Comparison of ENCODE assay signal across 1 cellular context in the genomic region with DNA sequence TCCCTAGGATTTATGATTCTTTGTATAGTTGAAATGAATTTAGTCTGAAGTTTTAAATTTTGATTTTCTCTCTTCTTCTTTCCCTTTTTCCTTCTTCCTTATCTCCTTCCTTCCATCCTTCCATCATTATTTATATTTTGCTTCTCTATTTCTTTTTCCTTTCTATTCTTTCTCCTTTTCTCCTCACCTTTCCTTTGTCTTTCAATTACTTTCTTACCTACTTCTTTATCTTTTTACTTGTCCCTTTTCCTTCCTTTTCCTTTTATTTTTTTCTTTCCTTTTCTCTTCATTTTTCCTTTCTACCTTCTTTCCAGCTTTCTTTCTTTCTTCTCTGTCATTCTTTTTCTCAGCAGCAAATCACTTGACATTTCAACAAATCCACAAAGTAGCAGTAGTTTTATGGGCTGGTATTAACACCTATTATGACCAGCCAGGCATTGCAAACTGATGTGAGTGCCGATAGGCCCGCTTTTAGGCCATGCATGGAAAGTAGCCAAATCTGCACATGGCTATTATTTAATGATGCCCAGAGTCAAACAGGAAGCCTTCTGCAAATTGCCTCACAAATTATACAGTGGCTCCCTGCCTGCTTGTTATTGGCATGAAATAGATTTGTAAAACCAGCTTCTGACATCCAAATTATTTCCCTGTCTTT.
TF ChIP-seq lines count a peak whose summit lies in the region.

No MANE protein-coding gene starts in this region.

TF ChIP-seq in HepG2, 621 proteins besides CTCF, POLR2A, EP300 and RAD21 (continued from another document):
- TF ChIP-seq, protein P1, sequence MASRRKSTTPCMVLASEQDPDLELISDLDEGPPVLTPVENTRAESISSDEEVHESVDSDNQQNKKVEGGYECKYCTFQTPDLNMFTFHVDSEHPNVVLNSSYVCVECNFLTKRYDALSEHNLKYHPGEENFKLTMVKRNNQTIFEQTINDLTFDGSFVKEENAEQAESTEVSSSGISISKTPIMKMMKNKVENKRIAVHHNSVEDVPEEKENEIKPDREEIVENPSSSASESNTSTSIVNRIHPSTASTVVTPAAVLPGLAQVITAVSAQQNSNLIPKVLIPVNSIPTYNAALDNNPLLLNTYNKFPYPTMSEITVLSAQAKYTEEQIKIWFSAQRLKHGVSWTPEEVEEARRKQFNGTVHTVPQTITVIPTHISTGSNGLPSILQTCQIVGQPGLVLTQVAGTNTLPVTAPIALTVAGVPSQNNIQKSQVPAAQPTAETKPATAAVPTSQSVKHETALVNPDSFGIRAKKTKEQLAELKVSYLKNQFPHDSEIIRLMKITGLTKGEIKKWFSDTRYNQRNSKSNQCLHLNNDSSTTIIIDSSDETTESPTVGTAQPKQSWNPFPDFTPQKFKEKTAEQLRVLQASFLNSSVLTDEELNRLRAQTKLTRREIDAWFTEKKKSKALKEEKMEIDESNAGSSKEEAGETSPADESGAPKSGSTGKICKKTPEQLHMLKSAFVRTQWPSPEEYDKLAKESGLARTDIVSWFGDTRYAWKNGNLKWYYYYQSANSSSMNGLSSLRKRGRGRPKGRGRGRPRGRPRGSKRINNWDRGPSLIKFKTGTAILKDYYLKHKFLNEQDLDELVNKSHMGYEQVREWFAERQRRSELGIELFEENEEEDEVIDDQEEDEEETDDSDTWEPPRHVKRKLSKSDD (CRISPR knock-in tag; IDR thresholded peaks at IDR 0.05; ENCODE audit: low read depth): no peak
- TF ChIP-seq ZNF253 (CRISPR knock-in tag; IDR thresholded peaks at IDR 0.05; ENCODE audit: borderline replicate concordance): no peak
- no peak for TF ChIP-seq CHCHD3 (CRISPR knock-in tag; IDR thresholded peaks at IDR 0.05)
- TF ChIP-seq, protein P2, sequence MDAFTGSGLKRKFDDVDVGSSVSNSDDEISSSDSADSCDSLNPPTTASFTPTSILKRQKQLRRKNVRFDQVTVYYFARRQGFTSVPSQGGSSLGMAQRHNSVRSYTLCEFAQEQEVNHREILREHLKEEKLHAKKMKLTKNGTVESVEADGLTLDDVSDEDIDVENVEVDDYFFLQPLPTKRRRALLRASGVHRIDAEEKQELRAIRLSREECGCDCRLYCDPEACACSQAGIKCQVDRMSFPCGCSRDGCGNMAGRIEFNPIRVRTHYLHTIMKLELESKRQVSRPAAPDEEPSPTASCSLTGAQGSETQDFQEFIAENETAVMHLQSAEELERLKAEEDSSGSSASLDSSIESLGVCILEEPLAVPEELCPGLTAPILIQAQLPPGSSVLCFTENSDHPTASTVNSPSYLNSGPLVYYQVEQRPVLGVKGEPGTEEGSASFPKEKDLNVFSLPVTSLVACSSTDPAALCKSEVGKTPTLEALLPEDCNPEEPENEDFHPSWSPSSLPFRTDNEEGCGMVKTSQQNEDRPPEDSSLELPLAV (CRISPR knock-in tag; conservative IDR thresholded peaks at IDR 0.05; ENCODE audit: low read depth): no peak
- TF ChIP-seq, protein P3, sequence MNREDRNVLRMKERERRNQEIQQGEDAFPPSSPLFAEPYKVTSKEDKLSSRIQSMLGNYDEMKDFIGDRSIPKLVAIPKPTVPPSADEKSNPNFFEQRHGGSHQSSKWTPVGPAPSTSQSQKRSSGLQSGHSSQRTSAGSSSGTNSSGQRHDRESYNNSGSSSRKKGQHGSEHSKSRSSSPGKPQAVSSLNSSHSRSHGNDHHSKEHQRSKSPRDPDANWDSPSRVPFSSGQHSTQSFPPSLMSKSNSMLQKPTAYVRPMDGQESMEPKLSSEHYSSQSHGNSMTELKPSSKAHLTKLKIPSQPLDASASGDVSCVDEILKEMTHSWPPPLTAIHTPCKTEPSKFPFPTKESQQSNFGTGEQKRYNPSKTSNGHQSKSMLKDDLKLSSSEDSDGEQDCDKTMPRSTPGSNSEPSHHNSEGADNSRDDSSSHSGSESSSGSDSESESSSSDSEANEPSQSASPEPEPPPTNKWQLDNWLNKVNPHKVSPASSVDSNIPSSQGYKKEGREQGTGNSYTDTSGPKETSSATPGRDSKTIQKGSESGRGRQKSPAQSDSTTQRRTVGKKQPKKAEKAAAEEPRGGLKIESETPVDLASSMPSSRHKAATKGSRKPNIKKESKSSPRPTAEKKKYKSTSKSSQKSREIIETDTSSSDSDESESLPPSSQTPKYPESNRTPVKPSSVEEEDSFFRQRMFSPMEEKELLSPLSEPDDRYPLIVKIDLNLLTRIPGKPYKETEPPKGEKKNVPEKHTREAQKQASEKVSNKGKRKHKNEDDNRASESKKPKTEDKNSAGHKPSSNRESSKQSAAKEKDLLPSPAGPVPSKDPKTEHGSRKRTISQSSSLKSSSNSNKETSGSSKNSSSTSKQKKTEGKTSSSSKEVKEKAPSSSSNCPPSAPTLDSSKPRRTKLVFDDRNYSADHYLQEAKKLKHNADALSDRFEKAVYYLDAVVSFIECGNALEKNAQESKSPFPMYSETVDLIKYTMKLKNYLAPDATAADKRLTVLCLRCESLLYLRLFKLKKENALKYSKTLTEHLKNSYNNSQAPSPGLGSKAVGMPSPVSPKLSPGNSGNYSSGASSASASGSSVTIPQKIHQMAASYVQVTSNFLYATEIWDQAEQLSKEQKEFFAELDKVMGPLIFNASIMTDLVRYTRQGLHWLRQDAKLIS (CRISPR knock-in tag; IDR thresholded peaks at IDR 0.05): no peak
- no peak for TF ChIP-seq KLF12 (CRISPR knock-in tag; IDR thresholded peaks at IDR 0.05; ENCODE audit: borderline replicate concordance)
